Comparison of ENCODE assay signal across 24 cellular contexts in genomic region chr14:73865536-73866113, GRCh38.
"Had no signal": no experiment of that assay in that cellular context is flagged by ENCODE, and none has a peak within 500 bp of the region (broad histone marks: within the 10 kb centered on the region; RNA-seq: fewer than 3 reads in every experiment).

No MANE protein-coding gene starts in this region.

- FAIRE-seq: colon, frontal cortex, pancreas had no signal

- H3K4me3 ChIP-seq: dorsolateral prefrontal cortex, lower lobe of right lung, pancreas, prostate gland, right atrium auricular region, sigmoid colon, spleen, testis, tibial artery had no signal

- DNase-seq: dorsolateral prefrontal cortex; effector CD4-positive, alpha-beta T cell; hypothalamus; immature natural killer cell; islet precursor cell; kidney glomerular epithelial cell; left colon; left ventricle myocardium superior; lower lobe of right lung; natural killer cell; occipital lobe; pancreas; sigmoid colon; spleen; stimulated activated CD4-positive, alpha-beta T cell treated with anti-CD3 and anti-CD28 coated beads, Interleukin-4, amount 100 ng/mL, for 4 hours; stimulated activated naive CD8-positive, alpha-beta T cell treated with anti-CD3 and anti-CD28 coated beads, Interleukin-15, Interleukin-2, amounts not matched to agents 100 U/mL and 50 U/mL, for 24 hours; substantia nigra; testis; tibial artery had no signal

- H3K27me3 ChIP-seq: dorsolateral prefrontal cortex, pancreas, right atrium auricular region, sigmoid colon, spleen, testis, tibial artery had no signal

- ATAC-seq: left colon; left ventricle myocardium superior; lower lobe of right lung; natural killer cell; pancreas; stimulated activated memory B cell treated with anti-CD40 and anti-IgM and Interleukin-4, amounts not matched to agents 10 μg/mL and 1 μg/mL and 100 μg/mL, for 72 hours; stimulated activated naive CD8-positive, alpha-beta T cell treated with anti-CD3 and anti-CD28 coated beads, Interleukin-15, Interleukin-2, amounts not matched to agents 100 U/mL and 50 U/mL, for 24 hours had no signal

- H3K27ac ChIP-seq: dorsolateral prefrontal cortex, lower lobe of right lung, pancreas, prostate gland, right atrium auricular region, sigmoid colon, spleen, testis, tibial artery had no signal

- H3K36me3 ChIP-seq: prostate gland had no signal

- H3K4me1 ChIP-seq: lower lobe of right lung, pancreas, prostate gland, right atrium auricular region, sigmoid colon, spleen, testis, tibial artery had no signal

- H3K9me3 ChIP-seq: lower lobe of right lung, pancreas, prostate gland, right atrium auricular region, sigmoid colon, spleen, testis, tibial artery had no signal
